9 cellular contexts compared by ENCODE assay signal in genomic region chr15:52559583-52559982, GRCh38. TPM values are rescaled to one million over a fixed set of nuclear protein-coding genes. Genes with fewer than 3 reads are reported as not detected.
DNase-seq lines count a peak whose midpoint lies in the region; ATAC-seq and TF ChIP-seq lines count a peak whose summit lies in the region.
"Had no signal": no experiment of that assay in that cellular context is flagged by ENCODE, and none has a peak within 500 bp of the region (broad histone marks: within the 10 kb centered on the region; RNA-seq: fewer than 3 reads in every experiment).

No MANE protein-coding gene starts in this region.

- no peaks in the 10 kb centered on the region for H3F3A ChIP-seq in PC-3 (ENCODE audit: low read length, unreplicated experiment)

- H3K27me3 Mint-ChIP-seq in brain, result peaks cover 3% of the 10 kb centered on the region

- H3K27ac ChIP-seq in PC-3 (ENCODE audit: low read length), result no peak overlapping the region
- H3K27ac ChIP-seq in upper lobe of left lung, result no peak overlapping the region
- no peak overlapping the region for H3K27ac ChIP-seq in tibial artery
- no peak overlapping the region for H3K27ac ChIP-seq in Peyer's patch

- peaks cover 61% of the 10 kb centered on the region for H4K20me1 ChIP-seq in PC-3 (ENCODE audit: low read length)

- TF ChIP-seq POLR2A in upper lobe of left lung (IDR thresholded peaks at IDR 0.05) (no peak), Peyer's patch (IDR thresholded peaks at IDR 0.05) (no peak)

- H3K4me2 ChIP-seq in PC-3 (ENCODE audit: low read length), result no peak overlapping the region

- no peaks in the 10 kb centered on the region for H3K4me1 ChIP-seq in PC-3 (ENCODE audit: insufficient read depth, low read length)
- peaks cover 16 to 41% (median 31%) of the 10 kb centered on the region in 4 donors for H3K4me1 ChIP-seq in upper lobe of left lung
- peaks cover 0 to 74% (median 25%) of the 10 kb centered on the region in 4 donors for H3K4me1 ChIP-seq in tibial artery
- peaks cover 0 to 32% (median 0%) of the 10 kb centered on the region in 4 donors for H3K4me1 ChIP-seq in Peyer's patch

- no TSS peak for BruUV-seq in PC-3 (replicated peaks; lab: Mats Ljungman, UMichigan)

- H3K27ac Mint-ChIP-seq in brain, result peak overlapping the region in 3 of 5 experiments; percentile 40 to 90 (median 83)

- no peak overlapping the region for H3K9ac ChIP-seq in PC-3 (ENCODE audit: low read length)

- ATAC-seq in GM21381 (IDR thresholded peaks at IDR 0.05; ENCODE audit: unreplicated experiment) (peak; percentile 36), PC-3 (peak; percentile 18; the same call in 1 of the 2 replicates), upper lobe of left lung (ENCODE audit: low FRiP score in 2 of 2) (no peak)

- H3K4me3 ChIP-seq in PC-3 (ENCODE audit: low read length) (no peak overlapping the region), upper lobe of left lung (no peak overlapping the region), tibial artery (no peak overlapping the region), Peyer's patch (no peak overlapping the region)

- H3K27me3 ChIP-seq in PC-3 (ENCODE audit: low read length) (no peaks in the 10 kb centered on the region), upper lobe of left lung (no peaks in the 10 kb centered on the region), tibial artery (no peaks in the 10 kb centered on the region), Peyer's patch (no peaks in the 10 kb centered on the region)

- WGBS in upper lobe of left lung, 2 donors, result 76 to 80% methylated on average over 2 of the region's 2 CpGs

- H3K4me1 Mint-ChIP-seq in brain, result peaks cover 94% of the 10 kb centered on the region

- intact Hi-C loops in PC-3 (cut with micrococcal nuclease), result no loop called here
- intact Hi-C loops in tibial artery (cut with DNase I; ENCODE audit: low total_unique reads), result no loop called here

- H3K79me2 ChIP-seq in PC-3 (ENCODE audit: low read length), result peaks cover 95% of the 10 kb centered on the region

- H2AFZ ChIP-seq in PC-3 (ENCODE audit: low read length), result no peak overlapping the region

- no peak for TF ChIP-seq EP300 in upper lobe of left lung (IDR thresholded peaks at IDR 0.05)

- DNase-seq in PC-3, result no peak
- DNase-seq in stimulated activated CD4-positive, alpha-beta T cell treated with anti-CD3 and anti-CD28 coated beads, Interleukin-1b, Interleukin-23, amount 100 ng/mL, for 24 hours (ENCODE audit: low read depth in 4 of 4, low spot score in 1 of 4), result peak; percentile 11 to 63 (median 28)
- no peak for DNase-seq in mucosa of gallbladder (ENCODE audit: low spot score)
- DNase-seq in upper lobe of left lung, result no peak
- DNase-seq in tibial artery, result no peak
- DNase-seq in Peyer's patch, result no peak
- DNase-seq: cortex of kidney had no signal

- POLR2A ChIA-PET in PC-3 (lab: Charles Lee; ENCODE audit: unreplicated experiment), result no interaction called here

- H3K4me3 Mint-ChIP-seq in brain, result peak overlapping the region in 1 of 5 experiments; percentile 1

- H3K9me2 ChIP-seq in PC-3 (replicated peaks; ENCODE audit: low read length), result no peaks in the 10 kb centered on the region

- TF ChIP-seq CTCF in PC-3 (conservative IDR thresholded peaks at IDR 0.05; ENCODE audit: low read depth, low read length), result no peak
- TF ChIP-seq CTCF in brain (conservative IDR thresholded peaks at IDR 0.05), result no peak
- no peak for TF ChIP-seq CTCF in upper lobe of left lung (IDR thresholded peaks at IDR 0.05)
- TF ChIP-seq CTCF in tibial artery (IDR thresholded peaks at IDR 0.05), result no peak
- no peak for TF ChIP-seq CTCF in Peyer's patch (IDR thresholded peaks at IDR 0.05)

- H3K36me3 Mint-ChIP-seq in brain, result peaks cover 74% of the 10 kb centered on the region

- CTCF ChIA-PET in PC-3 (lab: Charles Lee), result no interaction called here

- H3K9me3 ChIP-seq in PC-3 (ENCODE audit: low read length) (no peaks in the 10 kb centered on the region), upper lobe of left lung (no peaks in the 10 kb centered on the region), tibial artery (no peaks in the 10 kb centered on the region), Peyer's patch (no peaks in the 10 kb centered on the region)

- H3K36me3 ChIP-seq in PC-3 (ENCODE audit: low read depth, low read length), result peaks cover 29% of the 10 kb centered on the region; the same call in 1 of the 2 replicates
- peaks cover 0 to 15% (median 2%) of the 10 kb centered on the region in 4 donors for H3K36me3 ChIP-seq in upper lobe of left lung
- H3K36me3 ChIP-seq in tibial artery, result peaks cover 0 to 10% (median 9%) of the 10 kb centered on the region in 3 donors
- peaks cover 0 to 12% (median 0%) of the 10 kb centered on the region in 3 donors for H3K36me3 ChIP-seq in Peyer's patch

- no peaks in the 10 kb centered on the region for H3K9me3 Mint-ChIP-seq in brain

RNA-seq across cellular contexts. Expression of gene ARPP19, which starts 9.2 kb away (rescaled TPM):
- total RNA-seq in PC-3 (2014; rRNA removed), result 54.4 and 65.8 TPM in 2 replicates
- 133 TPM for polyA plus RNA-seq in brain (ENCODE audit: insufficient read depth, low read depth, low replicate concordance)
- 132 TPM for total RNA-seq in mucosa of gallbladder
- 100 to 1,000 TPM in 4 of 6 donors, 10 to 100 TPM in 2; 29.3 to 159 (median 139) TPM for total RNA-seq in upper lobe of left lung
- 100 to 1,000 TPM in 1 of 4 donors, 10 to 100 TPM in 3; 37.7 to 106 (median 63.7) TPM for total RNA-seq in Peyer's patch

RNA-seq across cellular contexts. Expression of gene MYO5A, which starts 30.9 kb away (rescaled TPM):
- 42.1 and 55.7 TPM in 2 replicates for total RNA-seq in PC-3 (2014; rRNA removed)
- polyA plus RNA-seq in brain (ENCODE audit: insufficient read depth, low read depth, low replicate concordance), result 6.3 TPM
- 12.5 TPM for total RNA-seq in mucosa of gallbladder
- total RNA-seq in upper lobe of left lung, result 10 to 100 TPM; 24.8 to 76.5 (median 35.5) TPM
- total RNA-seq in Peyer's patch, result 10 to 100 TPM in 2 of 4 donors, 1 to 10 TPM in 2; 8.9 to 65.2 (median 12.7) TPM

Comparison
In these comparisons a context has a peak if more than half of its experiments do, and no peak if none do; other contexts are left out.
1. ATAC-seq: peak in GM21381 (single experiment) and PC-3 (single experiment); none in upper lobe of left lung (0 of 2).
2. DNase-seq: peak in stimulated activated CD4-positive, alpha-beta T cell treated with anti-CD3 and anti-CD28 coated beads, Interleukin-1b, Interleukin-23, amount 100 ng/mL, for 24 hours (4 of 4); none in PC-3 (single experiment), mucosa of gallbladder (single experiment), upper lobe of left lung (0 of 2), tibial artery (0 of 2) and Peyer's patch (0 of 3).